In the genomic region with DNA sequence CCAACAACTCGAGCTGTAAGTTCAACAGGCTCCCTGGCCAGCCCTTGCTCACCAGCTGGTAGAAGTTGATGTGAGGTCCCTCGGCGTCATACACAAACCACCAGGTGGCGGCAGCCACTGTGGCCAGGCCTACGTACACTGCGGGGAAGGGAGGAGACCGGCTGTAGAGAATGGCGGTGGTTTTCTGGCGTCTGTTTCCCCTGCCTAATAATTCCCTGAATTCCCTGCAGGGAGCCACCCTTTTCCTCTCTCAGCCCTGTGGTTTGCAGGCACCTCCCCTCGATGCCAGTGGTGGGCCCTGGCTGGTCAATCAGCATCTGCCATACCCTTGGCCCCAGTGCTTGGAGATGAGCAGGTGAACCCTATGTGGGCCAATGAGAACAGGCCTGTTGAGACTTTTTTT, we compare ENCODE assay signal across 8 cellular contexts. TPM values are rescaled to one million over a fixed set of nuclear protein-coding genes. Genes with fewer than 3 reads are reported as not detected.
A peak's percentile ranks its signal among the peaks of the same experiment; 100 is the strongest.
DNase-seq lines count a peak whose midpoint lies in the region; ATAC-seq and TF ChIP-seq lines count a peak whose summit lies in the region.

No MANE protein-coding gene starts in this region.

- H3K27me3 ChIP-seq in heart left ventricle = no peaks in the 10 kb centered on the region

- no peak overlapping the region for H3K4me3 ChIP-seq in heart left ventricle

- no peaks in the 10 kb centered on the region for H3K27me3 Mint-ChIP-seq in activated CD8-positive, alpha-beta memory T cell treated with anti-CD3 and anti-CD28 coated beads, Interleukin-2, amount 10 ng/mL, durations not matched to agents 7 days and 5 days
- no peaks in the 10 kb centered on the region for H3K27me3 Mint-ChIP-seq in activated CD8-positive, alpha-beta T cell treated with anti-CD3 and anti-CD28 coated beads, Interleukin-2, amount 10 ng/mL, durations not matched to agents 7 days and 5 days (ENCODE audit: low read depth)

- H3K4me1 ChIP-seq in heart left ventricle = peaks cover 0 to 6% (median 0%) of the 10 kb centered on the region in 12 donors

- CTCF ChIA-PET in activated CD8-positive, alpha-beta memory T cell treated with anti-CD3 and anti-CD28 coated beads, Interleukin-2, amount 10 ng/mL, durations not matched to agents 7 days and 5 days (lab: Charles Lee) = interaction anchor here (0.5 to 3.6 kb wide), 4 partner anchors 22 to 69 kb away, joined by 3 to 15 read pairs (median 8); no protein-coding TSS in a partner anchor
- CTCF ChIA-PET in activated CD8-positive, alpha-beta T cell treated with anti-CD3 and anti-CD28 coated beads, Interleukin-2, amount 10 ng/mL, durations not matched to agents 7 days and 5 days (lab: Charles Lee) = interaction anchor here (1.0 to 1.5 kb wide), 4 partner anchors 22 to 70 kb away, joined by 3 to 6 read pairs (median 4); no protein-coding TSS in a partner anchor

- H3K27ac ChIP-seq in heart left ventricle = no peak overlapping the region

- POLR2A ChIA-PET in activated CD8-positive, alpha-beta T cell treated with anti-CD3 and anti-CD28 coated beads, Interleukin-2, amount 10 ng/mL, durations not matched to agents 7 days and 5 days (lab: Charles Lee) = interaction anchor here (1.2 kb wide), 1 partner anchor 19 kb away, joined by 3 read pairs; the partner anchor contains the start of gene P2RX1

- 7 to 17% (median 12%) methylated on average over 10 of the region's 10 CpGs for WGBS in heart left ventricle, 4 donors

- peaks cover 4% of the 10 kb centered on the region for H3K4me1 Mint-ChIP-seq in activated CD8-positive, alpha-beta memory T cell treated with anti-CD3 and anti-CD28 coated beads, Interleukin-2, amount 10 ng/mL, durations not matched to agents 7 days and 5 days
- H3K4me1 Mint-ChIP-seq in activated CD8-positive, alpha-beta T cell treated with anti-CD3 and anti-CD28 coated beads, Interleukin-2, amount 10 ng/mL, durations not matched to agents 7 days and 5 days (ENCODE audit: low read depth) = no peaks in the 10 kb centered on the region

- no peak overlapping the region for H3K4me3 Mint-ChIP-seq in activated CD8-positive, alpha-beta memory T cell treated with anti-CD3 and anti-CD28 coated beads, Interleukin-2, amount 10 ng/mL, durations not matched to agents 7 days and 5 days
- H3K4me3 Mint-ChIP-seq in activated CD8-positive, alpha-beta T cell treated with anti-CD3 and anti-CD28 coated beads, Interleukin-2, amount 10 ng/mL, durations not matched to agents 7 days and 5 days = no peak overlapping the region

- no peaks in the 10 kb centered on the region for H3K9me3 Mint-ChIP-seq in activated CD8-positive, alpha-beta memory T cell treated with anti-CD3 and anti-CD28 coated beads, Interleukin-2, amount 10 ng/mL, durations not matched to agents 7 days and 5 days (ENCODE audit: low read depth)
- no peaks in the 10 kb centered on the region for H3K9me3 Mint-ChIP-seq in activated CD8-positive, alpha-beta T cell treated with anti-CD3 and anti-CD28 coated beads, Interleukin-2, amount 10 ng/mL, durations not matched to agents 7 days and 5 days (ENCODE audit: insufficient read depth)

- peak; percentile 45 for ATAC-seq in activated CD8-positive, alpha-beta memory T cell treated with anti-CD3 and anti-CD28 coated beads, Interleukin-2, amount 10 ng/mL, durations not matched to agents 7 days and 5 days
- ATAC-seq in activated CD8-positive, alpha-beta T cell treated with anti-CD3 and anti-CD28 coated beads, Interleukin-2, amount 10 ng/mL, durations not matched to agents 7 days and 5 days = no peak
- ATAC-seq in heart left ventricle (peak; percentile 87 to 98 (median 96)), HG03565 (IDR thresholded peaks at IDR 0.05; ENCODE audit: unreplicated experiment) (no peak), GM19035 (IDR thresholded peaks at IDR 0.05; ENCODE audit: unreplicated experiment) (no peak)

- H3K9me3 ChIP-seq in heart left ventricle = no peaks in the 10 kb centered on the region

- peaks cover 0 to 33% (median 6%) of the 10 kb centered on the region in 9 donors for H3K36me3 ChIP-seq in heart left ventricle

- intact Hi-C loops in heart left ventricle (cut with DNase I) = loop anchor here in 8 of 10 donors (1.0 to 10.0 kb wide), 5 partner anchors 69 to 137 kb away; no protein-coding TSS in a partner anchor

- H3K27ac Mint-ChIP-seq in activated CD8-positive, alpha-beta memory T cell treated with anti-CD3 and anti-CD28 coated beads, Interleukin-2, amount 10 ng/mL, durations not matched to agents 7 days and 5 days = no peak overlapping the region
- no peak overlapping the region for H3K27ac Mint-ChIP-seq in activated CD8-positive, alpha-beta T cell treated with anti-CD3 and anti-CD28 coated beads, Interleukin-2, amount 10 ng/mL, durations not matched to agents 7 days and 5 days

- peak; percentile 60 to 82 (median 72) for TF ChIP-seq CTCF in heart left ventricle (IDR thresholded peaks at IDR 0.05)

- TF ChIP-seq POLR2A in heart left ventricle (IDR thresholded peaks at IDR 0.05) = no peak

- no peak for DNase-seq in activated CD8-positive, alpha-beta memory T cell treated with anti-CD3 and anti-CD28 coated beads, Interleukin-2, amount 10 ng/mL, durations not matched to agents 7 days and 5 days
- no peak for DNase-seq in activated CD8-positive, alpha-beta memory T cell treated with anti-CD3 and anti-CD28 coated beads for 24 hours
- DNase-seq in NCI-H146 treated with DMSO at 0.1 percent for 48 hours (lab: John Stamatoyannopoulos, UW; ENCODE audit: unreplicated experiment) (peak; percentile 52), heart left ventricle (peak in 4 of 5 donors; percentile 73 to 83 (median 78)), renal cortical epithelial cell (ENCODE audit: low read depth) (peak; percentile 41)
- peak; percentile 47 for DNase-seq in activated CD8-positive, alpha-beta T cell treated with anti-CD3 and anti-CD28 coated beads, Interleukin-2, amount 10 ng/mL, durations not matched to agents 7 days and 5 days

- peaks cover 60% of the 10 kb centered on the region for H3K36me3 Mint-ChIP-seq in activated CD8-positive, alpha-beta memory T cell treated with anti-CD3 and anti-CD28 coated beads, Interleukin-2, amount 10 ng/mL, durations not matched to agents 7 days and 5 days
- peaks cover 71% of the 10 kb centered on the region for H3K36me3 Mint-ChIP-seq in activated CD8-positive, alpha-beta T cell treated with anti-CD3 and anti-CD28 coated beads, Interleukin-2, amount 10 ng/mL, durations not matched to agents 7 days and 5 days (ENCODE audit: low read depth)

RNA-seq across cellular contexts. Expression of gene P2RX1, which starts 18.9 kb away (rescaled TPM):
- under 1 TPM; 0.58 to 0.61 TPM for total RNA-seq in activated CD8-positive, alpha-beta memory T cell treated with anti-CD3 and anti-CD28 coated beads, Interleukin-2, amount 10 ng/mL, durations not matched to agents 7 days and 5 days
- total RNA-seq in activated CD8-positive, alpha-beta T cell treated with anti-CD3 and anti-CD28 coated beads, Interleukin-2, amount 10 ng/mL, durations not matched to agents 7 days and 5 days = 1 to 10 TPM; 1.1 TPM
- total RNA-seq in heart left ventricle (1 to 10 TPM in 2 of 9 donors, under 1 TPM in 7; 0.22 to 5.5 (median 0.52) TPM), renal cortical epithelial cell (not detected in 2 replicates)
- 1 to 10 TPM in 1 of 2 donors, under 1 TPM in 1; 0.19 to 1.4 TPM for polyA plus RNA-seq in heart left ventricle

RNA-seq across cellular contexts. Expression of gene ATP2A3, which starts 29.1 kb away (rescaled TPM):
- total RNA-seq in activated CD8-positive, alpha-beta memory T cell treated with anti-CD3 and anti-CD28 coated beads, Interleukin-2, amount 10 ng/mL, durations not matched to agents 7 days and 5 days = 100 to 1,000 TPM; 264 to 377 TPM
- 100 to 1,000 TPM; 341 to 354 TPM for total RNA-seq in activated CD8-positive, alpha-beta T cell treated with anti-CD3 and anti-CD28 coated beads, Interleukin-2, amount 10 ng/mL, durations not matched to agents 7 days and 5 days
- total RNA-seq in heart left ventricle (10 to 100 TPM in 1 of 9 donors, 1 to 10 TPM in 8; 3.3 to 19.7 (median 7.0) TPM), renal cortical epithelial cell (0.30 TPM in 1 of 2 replicates, not detected in the other)
- 10 to 100 TPM in 1 of 2 donors, 1 to 10 TPM in 1; 5.1 to 21.8 TPM for polyA plus RNA-seq in heart left ventricle

RNA-seq across cellular contexts. Expression of gene CAMKK1, which starts 42.3 kb away (rescaled TPM):
- total RNA-seq in activated CD8-positive, alpha-beta memory T cell treated with anti-CD3 and anti-CD28 coated beads, Interleukin-2, amount 10 ng/mL, durations not matched to agents 7 days and 5 days = 1 to 10 TPM; 1.8 TPM
- 1 to 10 TPM; 3.3 to 4.0 TPM for total RNA-seq in activated CD8-positive, alpha-beta T cell treated with anti-CD3 and anti-CD28 coated beads, Interleukin-2, amount 10 ng/mL, durations not matched to agents 7 days and 5 days
- total RNA-seq in heart left ventricle (1 to 10 TPM; 2.0 to 6.8 (median 4.3) TPM), renal cortical epithelial cell (4.3 and 8.9 TPM in 2 replicates)
- polyA plus RNA-seq in heart left ventricle = 1 to 10 TPM; 2.0 to 4.2 TPM

Comparison
In these comparisons a context has a peak if more than half of its experiments do, and no peak if none do; other contexts are left out.
1. ATAC-seq: peak in activated CD8-positive, alpha-beta memory T cell treated with anti-CD3 and anti-CD28 coated beads, Interleukin-2, amount 10 ng/mL, durations not matched to agents 7 days and 5 days (single experiment) and heart left ventricle (4 of 4); none in activated CD8-positive, alpha-beta T cell treated with anti-CD3 and anti-CD28 coated beads, Interleukin-2, amount 10 ng/mL, durations not matched to agents 7 days and 5 days (single experiment), HG03565 (single experiment) and GM19035 (single experiment).
2. DNase-seq: peak in NCI-H146 treated with DMSO at 0.1 percent for 48 hours (single experiment), activated CD8-positive, alpha-beta T cell treated with anti-CD3 and anti-CD28 coated beads, Interleukin-2, amount 10 ng/mL, durations not matched to agents 7 days and 5 days (single experiment), heart left ventricle (4 of 5) and renal cortical epithelial cell (single experiment); none in activated CD8-positive, alpha-beta memory T cell treated with anti-CD3 and anti-CD28 coated beads, Interleukin-2, amount 10 ng/mL, durations not matched to agents 7 days and 5 days (single experiment) and activated CD8-positive, alpha-beta memory T cell treated with anti-CD3 and anti-CD28 coated beads for 24 hours (single experiment).
3. RNA of gene ATP2A3, which starts 29.1 kb away (total RNA-seq): 264 to 377 TPM in activated CD8-positive, alpha-beta memory T cell treated with anti-CD3 and anti-CD28 coated beads, Interleukin-2, amount 10 ng/mL, durations not matched to agents 7 days and 5 days and 341 to 354 TPM in activated CD8-positive, alpha-beta T cell treated with anti-CD3 and anti-CD28 coated beads, Interleukin-2, amount 10 ng/mL, durations not matched to agents 7 days and 5 days; 3.3 to 19.7 TPM in heart left ventricle and 0.30 TPM in renal cortical epithelial cell; every median in the first group is over 10 times any median in the second.